8 cellular contexts compared by ENCODE assay signal in genomic region chr3:194141415-194142155, GRCh38. TPM values are rescaled to one million over a fixed set of nuclear protein-coding genes. Genes with fewer than 3 reads are reported as not detected.
A peak's percentile ranks its signal among the peaks of the same experiment; 100 is the strongest.
DNase-seq lines count a peak whose midpoint lies in the region; ATAC-seq, FAIRE-seq and TF ChIP-seq lines count a peak whose summit lies in the region.

No MANE protein-coding gene starts in this region.

- intact Hi-C loops in PC-3 (cut with micrococcal nuclease), result loop anchor here (2.0 kb wide), 1 partner anchor 181 kb away; no protein-coding TSS in a partner anchor

- H3K9me3 Mint-ChIP-seq in nephron progenitor cell, result no peaks in the 10 kb centered on the region

- H3K27ac ChIP-seq in PC-3 (ENCODE audit: low read length) (peak overlapping the region; percentile 87), substantia nigra (ENCODE audit: low read depth, low read length, poor library complexity, severe bottlenecking) (peak overlapping the region; percentile 75)

- peak overlapping the region; percentile 80 for H3K4me2 ChIP-seq in PC-3 (ENCODE audit: low read length)

- POLR2A ChIA-PET in PC-3 (lab: Charles Lee; ENCODE audit: unreplicated experiment), result interaction anchor here (0.5 to 2.5 kb wide), 26 partner anchors 11 to 531 kb away, joined by 3 to 33 read pairs (median 6); no protein-coding TSS in a partner anchor

- peaks cover 18% of the 10 kb centered on the region for H4K20me1 ChIP-seq in PC-3 (ENCODE audit: low read length)

- no TSS peak for BruUV-seq in PC-3 (replicated peaks; lab: Mats Ljungman, UMichigan)

- DNase-seq in C1 segment of cervical spinal cord (lab: John Stamatoyannopoulos, UW), result peak in 13 of 14 donors; percentile 45 to 91 (median 73)
- peak; percentile 82 for DNase-seq in HTR-8/SVneo (ENCODE audit: insufficient read length, low spot score)
- peak; percentile 94 for DNase-seq in PC-3
- peak; percentile 30 for DNase-seq in activated gamma-delta T cell treated with anti-CD3 and anti-CD28 coated beads, Interleukin-2, amount 50 U/mL, for 16 hours (ENCODE audit: low read depth)
- peak; percentile 96 for DNase-seq in fibroblast of villous mesenchyme (ENCODE audit: low read depth)
- peak; percentile 91 for DNase-seq in nephron progenitor cell
- DNase-seq in substantia nigra (lab: John Stamatoyannopoulos, UW), result peak in 47 of 49 donors; percentile 25 to 91 (median 73)

- H3K4me1 Mint-ChIP-seq in nephron progenitor cell, result peaks cover 55% of the 10 kb centered on the region

- no peaks in the 10 kb centered on the region for H3K9me3 ChIP-seq in PC-3 (ENCODE audit: low read length)

- peak; percentile 34 for ATAC-seq in GM19438 (IDR thresholded peaks at IDR 0.05; ENCODE audit: low read depth, unreplicated experiment)
- peak; percentile 44 for ATAC-seq in PC-3

- no peaks in the 10 kb centered on the region for H3K27me3 ChIP-seq in PC-3 (ENCODE audit: low read length)

- peak overlapping the region; percentile 53 for H3K4me3 ChIP-seq in PC-3 (ENCODE audit: low read length)
- H3K4me3 ChIP-seq in fibroblast of villous mesenchyme (ENCODE audit: low read depth, low read length), result peak overlapping the region; percentile 47

- peak overlapping the region; percentile 91 for H3K27ac Mint-ChIP-seq in nephron progenitor cell

- TF ChIP-seq CTCF in PC-3 (conservative IDR thresholded peaks at IDR 0.05; ENCODE audit: low read depth, low read length) (no peak), fibroblast of villous mesenchyme (IDR thresholded peaks at IDR 0.05; ENCODE audit: insufficient read depth, low read depth, low read length) (no peak), nephron progenitor cell (IDR thresholded peaks at IDR 0.05) (no peak)

- H3K4me3 Mint-ChIP-seq in nephron progenitor cell, result peak overlapping the region; percentile 29

- H3F3A ChIP-seq in PC-3 (ENCODE audit: low read length, unreplicated experiment), result peaks cover 16% of the 10 kb centered on the region

- H3K36me3 Mint-ChIP-seq in nephron progenitor cell (ENCODE audit: low read depth), result no peaks in the 10 kb centered on the region

- CTCF ChIA-PET in PC-3 (lab: Charles Lee), result interaction anchor here (0.6 to 4.2 kb wide), 6 partner anchors 51 to 476 kb away, joined by 3 to 42 read pairs (median 5); no protein-coding TSS in a partner anchor

- H2AFZ ChIP-seq in PC-3 (ENCODE audit: low read length), result no peak overlapping the region

- no peak for FAIRE-seq in HTR-8/SVneo (lab: Jason Lieb, UNC)

- no peaks in the 10 kb centered on the region for H3K9me2 ChIP-seq in PC-3 (replicated peaks; ENCODE audit: low read length)

- H3K36me3 ChIP-seq in PC-3 (ENCODE audit: low read depth, low read length), result peaks cover 18% of the 10 kb centered on the region; the same call in 1 of the 2 replicates

- peak overlapping the region; percentile 75 for H3K9ac ChIP-seq in PC-3 (ENCODE audit: low read length)

- peaks cover 25% of the 10 kb centered on the region for H3K79me2 ChIP-seq in PC-3 (ENCODE audit: low read length)

- H3K27me3 Mint-ChIP-seq in nephron progenitor cell (ENCODE audit: low read depth, poor library complexity), result peaks cover 21% of the 10 kb centered on the region

- H3K4me1 ChIP-seq in PC-3 (ENCODE audit: insufficient read depth, low read length), result peaks cover 45% of the 10 kb centered on the region

RNA-seq across cellular contexts. Expression of gene HES1, which starts 5.6 kb away (rescaled TPM):
- total RNA-seq in PC-3 (2014; rRNA removed), result 852 and 906 TPM in 2 replicates
- total RNA-seq in fibroblast of villous mesenchyme, result 5.8 and 13.4 TPM in 2 replicates

Comparison
In these comparisons a context has a peak if more than half of its experiments do, and no peak if none do; other contexts are left out.
1. Peak in every context shown above with its lines: DNase-seq, ATAC-seq, H3K4me3 ChIP-seq and H3K27ac ChIP-seq.
2. DNase-seq: peak in every context shown above with its lines; median percentile 96 in fibroblast of villous mesenchyme; 94 in PC-3; 91 in nephron progenitor cell; 82 in HTR-8/SVneo; 73 in C1 segment of cervical spinal cord; 73 in substantia nigra; 30 in activated gamma-delta T cell treated with anti-CD3 and anti-CD28 coated beads, Interleukin-2, amount 50 U/mL, for 16 hours.
3. RNA of gene HES1, which starts 5.6 kb away (total RNA-seq): 852 to 906 TPM in PC-3; 5.8 to 13.4 TPM in fibroblast of villous mesenchyme; every median in the first group is over 10 times any median in the second.